23 cellular contexts compared by ENCODE assay signal in genomic region chr7:4668510-4668847, GRCh38. TPM values are rescaled to one million over a fixed set of nuclear protein-coding genes. Genes with fewer than 3 reads are reported as not detected.
A peak's percentile ranks its signal among the peaks of the same experiment; 100 is the strongest.
DNase-seq lines count a peak whose midpoint lies in the region; ATAC-seq and TF ChIP-seq lines count a peak whose summit lies in the region.
"Had no signal": no experiment of that assay in that cellular context is flagged by ENCODE, and none has a peak within 500 bp of the region (broad histone marks: within the 10 kb centered on the region; RNA-seq: fewer than 3 reads in every experiment).

No MANE protein-coding gene starts in this region.

- no peaks in the 10 kb centered on the region for H3K27me3 ChIP-seq in breast epithelium
- H3K27me3 ChIP-seq in esophagus muscularis mucosa, result no peaks in the 10 kb centered on the region
- no peaks in the 10 kb centered on the region for H3K27me3 ChIP-seq in trophoblast cell (ENCODE audit: insufficient read depth, low read length)
- H3K27me3 ChIP-seq in aorta (ENCODE audit: control insufficient read depth in 1 of 2, insufficient read depth in 2 of 2, low read length in 1 of 2), result no peaks in the 10 kb centered on the region

- intact Hi-C loops in MCF 10A (cut with micrococcal nuclease) (no loop called here), breast epithelium (cut with DNase I; ENCODE audit: low total_unique reads) (no loop called here), esophagus muscularis mucosa (cut with DNase I) (no loop called here), aorta (cut with DNase I) (no loop called here)

- TF ChIP-seq CTCF in MCF 10A (IDR thresholded peaks at IDR 0.05; ENCODE audit: unreplicated experiment) (no peak), breast epithelium (IDR thresholded peaks at IDR 0.05) (no peak), esophagus muscularis mucosa (IDR thresholded peaks at IDR 0.05) (no peak)

- H3K9me3 Mint-ChIP-seq in MCF 10A (ENCODE audit: unreplicated experiment), result no peaks in the 10 kb centered on the region

- H3K4me3 ChIP-seq in breast epithelium (no peak overlapping the region), esophagus muscularis mucosa (no peak overlapping the region), trophoblast cell (ENCODE audit: low read depth, low read length) (no peak overlapping the region), aorta (ENCODE audit: low read length in 2 of 2) (no peak overlapping the region)
- H3K4me3 ChIP-seq: HAP-1 had no signal

- H3K27me3 Mint-ChIP-seq in MCF 10A (ENCODE audit: insufficient read depth, unreplicated experiment), result no peaks in the 10 kb centered on the region

- no peak overlapping the region for H4K12ac ChIP-seq in trophoblast cell (ENCODE audit: low read depth, low read length)

- H2BK5ac ChIP-seq in trophoblast cell (ENCODE audit: low read depth, low read length, poor library complexity), result peak overlapping the region; percentile 35

- H3K14ac ChIP-seq in trophoblast cell (ENCODE audit: low read length), result no peak overlapping the region

- no peak overlapping the region for H3K4ac ChIP-seq in trophoblast cell (ENCODE audit: low read depth, low read length)

- peaks cover 0 to 3% of the 10 kb centered on the region in 2 donors for H3K9me3 ChIP-seq in breast epithelium
- H3K9me3 ChIP-seq in esophagus muscularis mucosa, result peaks cover 0 to under 1% (median 0%) of the 10 kb centered on the region in 4 donors
- H3K9me3 ChIP-seq in trophoblast cell (ENCODE audit: insufficient read depth, low read depth, low read length), result peaks cover 4% of the 10 kb centered on the region
- H3K9me3 ChIP-seq in aorta (ENCODE audit: control insufficient read depth, low read length), result no peaks in the 10 kb centered on the region
- H3K9me3 ChIP-seq: HAP-1 had no signal

- DNase-seq in MCF 10A (ENCODE audit: unreplicated experiment), result no peak
- DNase-seq in breast epithelium (ENCODE audit: low spot score in 2 of 2), result no peak
- no peak for DNase-seq in esophagus muscularis mucosa (ENCODE audit: extremely low spot score)
- DNase-seq in trophoblast cell, result no peak
- DNase-seq in aorta, result peak in 1 of 2 donors; percentile 36
- DNase-seq in NCI-H1105 (lab: John Stamatoyannopoulos, UW), result no peak
- DNase-seq: 8988T; activated CD4-positive, alpha-beta T cell treated with anti-CD3 and anti-CD28 coated beads for 48 hours; activated naive CD4-positive, alpha-beta T cell treated with Interleukin-2 at 50 U/mL for 16 hours; activated T-cell treated with anti-CD3 and anti-CD28 coated beads, Interleukin-2, amount 50 U/mL, for 48 hours; C1 segment of cervical spinal cord; Calu3; head of caudate nucleus; nucleus accumbens; retina; stimulated activated CD4-positive, alpha-beta T cell treated with anti-CD3 and anti-CD28 coated beads, Interleukin-12 subunit alpha, Interleukin-12 subunit beta, amount 100 ng/mL, for 4 hours; stimulated activated CD4-positive, alpha-beta T cell treated with anti-CD3 and anti-CD28 coated beads, Interleukin-4, amount 100 ng/mL, for 24 hours; stimulated activated naive CD4-positive, alpha-beta T cell had no signal

- H3K4me1 ChIP-seq in breast epithelium, result no peaks in the 10 kb centered on the region
- peaks cover 0 to 44% (median 39%) of the 10 kb centered on the region in 4 donors for H3K4me1 ChIP-seq in esophagus muscularis mucosa
- peaks cover 2 to 5% of the 10 kb centered on the region in 2 experiments for H3K4me1 ChIP-seq in trophoblast cell (ENCODE audit: control insufficient read depth in 1 of 2, insufficient read depth in 2 of 2, low read length in 2 of 2)
- no peaks in the 10 kb centered on the region for H3K4me1 ChIP-seq in aorta (ENCODE audit: control insufficient read depth in 1 of 2, insufficient read depth in 2 of 2, low read length in 2 of 2)
- H3K4me1 ChIP-seq: HAP-1 had no signal

- H3K79me1 ChIP-seq in trophoblast cell (ENCODE audit: low read length), result peaks cover 2% of the 10 kb centered on the region

- H3K27ac Mint-ChIP-seq in MCF 10A (ENCODE audit: low read depth, unreplicated experiment), result peak overlapping the region; percentile 67
- H3K27ac Mint-ChIP-seq: dendritic cell treated with granulocyte-macrophage colony-stimulating factor and Interleukin-4, amounts not matched to agents 40 ng/mL and 50 ng/mL, for 4 days had no signal

- peak overlapping the region; percentile 74 for H4K91ac ChIP-seq in trophoblast cell (ENCODE audit: low read depth, low read length)

- WGBS in esophagus muscularis mucosa, result 100% methylated on average over 3 of the region's 3 CpGs
- WGBS in trophoblast cell (ENCODE audit: extremely low coverage, insufficient coverage, insufficient read length), result no CpG with 5 or more reads among the region's 3 CpGs
- 82 to 83% methylated on average over 3 of the region's 3 CpGs for WGBS in aorta, 2 donors

- no peak overlapping the region for H3K4me3 Mint-ChIP-seq in MCF 10A (ENCODE audit: unreplicated experiment)
- H3K4me3 Mint-ChIP-seq: dendritic cell treated with granulocyte-macrophage colony-stimulating factor and Interleukin-4, amounts not matched to agents 40 ng/mL and 50 ng/mL, for 4 days had no signal

- peak overlapping the region in 1 of 2 donors; percentile 48 for H3K27ac ChIP-seq in breast epithelium
- H3K27ac ChIP-seq in esophagus muscularis mucosa (replicated peaks in 1 of 4), result peak overlapping the region; percentile 75 to 79 (median 76)
- H3K27ac ChIP-seq in trophoblast cell (ENCODE audit: low read depth, low read length), result peak overlapping the region; percentile 4
- peak overlapping the region; percentile 87 to 100 for H3K27ac ChIP-seq in aorta (ENCODE audit: low read depth in 1 of 2, low read length in 2 of 2)
- H3K27ac ChIP-seq: VCaP had no signal

- H2BK12ac ChIP-seq in trophoblast cell (ENCODE audit: low read length), result peak overlapping the region; percentile 53

- POLR2A ChIA-PET in MCF 10A (lab: Yijun Ruan, JAX), result no interaction called here

- H3K18ac ChIP-seq in trophoblast cell (ENCODE audit: low read length), result no peak overlapping the region

- H3K4me1 Mint-ChIP-seq in MCF 10A (ENCODE audit: insufficient read depth, unreplicated experiment), result peaks cover 7% of the 10 kb centered on the region

- H4K8ac ChIP-seq in trophoblast cell (ENCODE audit: low read depth, low read length), result no peak overlapping the region

- H3K36me3 Mint-ChIP-seq in MCF 10A (ENCODE audit: insufficient read depth, unreplicated experiment), result no peaks in the 10 kb centered on the region

- no peak overlapping the region for H2AK5ac ChIP-seq in trophoblast cell (ENCODE audit: low read length)

- TF ChIP-seq EP300 in esophagus muscularis mucosa (IDR thresholded peaks at IDR 0.05), result no peak

- no peaks in the 10 kb centered on the region for H3K36me3 ChIP-seq in breast epithelium
- no peaks in the 10 kb centered on the region for H3K36me3 ChIP-seq in esophagus muscularis mucosa
- no peaks in the 10 kb centered on the region for H3K36me3 ChIP-seq in trophoblast cell (ENCODE audit: control insufficient read depth in 1 of 2, insufficient read depth in 2 of 2, low read length in 2 of 2)
- no peaks in the 10 kb centered on the region for H3K36me3 ChIP-seq in aorta (ENCODE audit: control insufficient read depth in 1 of 2, insufficient read depth in 2 of 2, low read length in 1 of 2)
- H3K36me3 ChIP-seq: HAP-1 had no signal

- BruUV-seq in MCF 10A (replicated peaks; lab: Mats Ljungman, UMichigan), result no TSS peak

- CTCF ChIA-PET in MCF 10A (lab: Yijun Ruan, JAX), result no interaction called here

- H3K23ac ChIP-seq in trophoblast cell (ENCODE audit: low read length), result no peak overlapping the region

- no peak for TF ChIP-seq POLR2A in breast epithelium (IDR thresholded peaks at IDR 0.05)
- TF ChIP-seq POLR2A in esophagus muscularis mucosa (IDR thresholded peaks at IDR 0.05; ENCODE audit: low read depth), result no peak

- H2BK120ac ChIP-seq in trophoblast cell (ENCODE audit: insufficient read depth, low read length, poor library complexity), result peak overlapping the region; percentile 54

- H3K4me2 ChIP-seq in trophoblast cell (ENCODE audit: low read length), result no peak overlapping the region

- no peak overlapping the region for H2AFZ ChIP-seq in trophoblast cell (ENCODE audit: insufficient read depth, low read length, poor library complexity)

- H3K9ac ChIP-seq in trophoblast cell (ENCODE audit: low read length), result no peak overlapping the region

- ATAC-seq in aorta (ENCODE audit: low FRiP score) (no peak), GM19023 (IDR thresholded peaks at IDR 0.05; ENCODE audit: unreplicated experiment) (no peak), HG03439 (IDR thresholded peaks at IDR 0.05; ENCODE audit: unreplicated experiment) (no peak)

- H3K79me2 ChIP-seq in trophoblast cell (ENCODE audit: control insufficient read depth, insufficient read depth, low read length, poor library complexity), result no peaks in the 10 kb centered on the region

RNA-seq across cellular contexts. Expression of gene FOXK1, which starts 13.6 kb away (rescaled TPM):
- 37.7 and 43.8 TPM in 2 replicates for total RNA-seq in MCF 10A (2022)
- total RNA-seq in breast epithelium, result 10 to 100 TPM; 11.7 to 16.5 (median 15.7) TPM
- 10 to 100 TPM; 23.4 to 46.1 (median 36.3) TPM for total RNA-seq in esophagus muscularis mucosa
- polyA plus RNA-seq in trophoblast cell (2013), result 6.5 and 6.6 TPM in 2 replicates
- 10 to 100 TPM; 41.4 to 47.5 TPM for total RNA-seq in aorta
- polyA plus RNA-seq in aorta, result 1 to 10 TPM; 5.1 to 8.7 TPM
